25 cellular contexts compared by ENCODE assay signal in the genomic region with DNA sequence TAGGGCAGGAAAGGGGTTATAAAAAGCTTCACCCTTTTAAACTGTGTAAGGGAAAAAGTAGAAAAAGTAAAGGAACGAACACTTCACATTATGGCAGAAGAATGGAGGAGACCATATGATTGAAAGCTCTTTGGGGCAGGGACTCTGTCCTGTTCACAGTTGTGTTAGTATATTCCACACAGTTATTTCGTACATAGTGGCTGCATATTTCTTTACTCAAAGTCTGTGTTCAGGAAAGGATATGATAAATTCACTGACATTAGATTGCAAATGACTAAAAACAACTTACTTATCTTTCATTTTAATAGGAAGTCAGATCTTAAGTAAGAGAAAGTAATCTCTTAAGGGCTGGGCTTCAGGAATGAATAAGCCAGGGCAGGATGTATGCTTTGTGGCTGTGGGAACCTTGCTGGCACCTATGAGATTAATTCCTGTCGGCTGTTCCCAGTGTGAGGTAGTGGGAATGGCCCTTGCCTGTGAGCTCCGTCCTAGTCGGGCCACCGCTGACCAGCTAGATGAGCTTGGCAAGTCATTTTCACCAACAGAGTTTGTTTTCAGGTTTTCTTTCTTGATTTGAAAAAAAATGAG. TPM values are rescaled to one million over a fixed set of nuclear protein-coding genes. Genes with fewer than 3 reads are reported as not detected.
DNase-seq lines count a peak whose midpoint lies in the region; ATAC-seq, FAIRE-seq and TF ChIP-seq lines count a peak whose summit lies in the region.
"Had no signal": no experiment of that assay in that cellular context is flagged by ENCODE, and none has a peak within 500 bp of the region (broad histone marks: within the 10 kb centered on the region; RNA-seq: fewer than 3 reads in every experiment).

No MANE protein-coding gene starts in this region.

- no peaks in the 10 kb centered on the region for H3K9me3 Mint-ChIP-seq in natural killer cell treated with Interleukin-12 subunit alpha and Interleukin-12 subunit beta and Interleukin-15 and Interleukin-18, amount 100 ng/mL, for 72 hours
- no peaks in the 10 kb centered on the region for H3K9me3 Mint-ChIP-seq in natural killer cell
- no peaks in the 10 kb centered on the region for H3K9me3 Mint-ChIP-seq in astrocyte (ENCODE audit: unreplicated experiment)
- no peaks in the 10 kb centered on the region for H3K9me3 Mint-ChIP-seq in Caco-2 (ENCODE audit: unreplicated experiment)
- H3K9me3 Mint-ChIP-seq: activated naive CD4-positive, alpha-beta T cell treated with anti-CD3 and anti-CD28 coated beads, Interleukin-2, amount 50 U/mL, for 72 hours; activated T-cell treated with anti-CD3 and anti-CD28 coated beads, Interleukin-2, amount 50 U/mL, for 4 hours had no signal

- peaks cover 19 to 26% of the 10 kb centered on the region in 2 donors for H3K4me1 Mint-ChIP-seq in natural killer cell treated with Interleukin-12 subunit alpha and Interleukin-12 subunit beta and Interleukin-15 and Interleukin-18, amount 100 ng/mL, for 72 hours (ENCODE audit: low read depth in 2 of 2)
- H3K4me1 Mint-ChIP-seq in natural killer cell (peaks cover 24 to 28% of the 10 kb centered on the region in 2 donors), astrocyte (ENCODE audit: low read depth, unreplicated experiment) (peaks cover 11% of the 10 kb centered on the region), Caco-2 (ENCODE audit: low read depth, unreplicated experiment) (peaks cover 11% of the 10 kb centered on the region)
- H3K4me1 Mint-ChIP-seq: CD4-positive, CD25-positive, alpha-beta regulatory T cell had no signal

- POLR2A ChIA-PET in Caco-2 (lab: Charles Lee): no interaction called here

- H3K27me3 ChIP-seq in astrocyte (ENCODE audit: insufficient read depth, low read length) (peaks cover 39% of the 10 kb centered on the region), vagina (no peaks in the 10 kb centered on the region), Caco-2 (replicated peaks; ENCODE audit: control insufficient read depth, insufficient read depth, low read length) (no peaks in the 10 kb centered on the region)

- ATAC-seq in natural killer cell treated with Interleukin-12 subunit alpha and Interleukin-12 subunit beta and Interleukin-15 and Interleukin-18, amount 100 ng/mL, for 72 hours: peak in 1 of 2 donors; percentile 60
- no peak for ATAC-seq in natural killer cell
- ATAC-seq: activated CD8-positive, alpha-beta T cell treated with anti-CD3 and anti-CD28 coated beads, Interleukin-2, amount 10 ng/mL, durations not matched to agents 7 days and 5 days; body of pancreas; Panc1 had no signal

- TF ChIP-seq POLR2A in vagina (IDR thresholded peaks at IDR 0.05): no peak

- H3K9me3 ChIP-seq in astrocyte (ENCODE audit: insufficient read depth, low read depth, low read length): no peaks in the 10 kb centered on the region
- no peaks in the 10 kb centered on the region for H3K9me3 ChIP-seq in vagina
- no peaks in the 10 kb centered on the region for H3K9me3 ChIP-seq in Caco-2
- H3K9me3 ChIP-seq: body of pancreas had no signal

- intact Hi-C loops in natural killer cell (cut with micrococcal nuclease) (no loop called here), vagina (cut with DNase I) (no loop called here), Caco-2 (cut with micrococcal nuclease; ENCODE audit: unreplicated experiment) (no loop called here)

- H4K20me1 ChIP-seq in astrocyte (ENCODE audit: insufficient read depth, low read length): no peaks in the 10 kb centered on the region

- no peak overlapping the region for H3K27ac Mint-ChIP-seq in natural killer cell treated with Interleukin-12 subunit alpha and Interleukin-12 subunit beta and Interleukin-15 and Interleukin-18, amount 100 ng/mL, for 72 hours
- no peak overlapping the region for H3K27ac Mint-ChIP-seq in natural killer cell
- H3K27ac Mint-ChIP-seq in astrocyte (ENCODE audit: unreplicated experiment): no peak overlapping the region
- H3K27ac Mint-ChIP-seq in Caco-2 (ENCODE audit: unreplicated experiment): no peak overlapping the region
- H3K27ac Mint-ChIP-seq: activated CD8-positive, alpha-beta T cell treated with anti-CD3 and anti-CD28 coated beads, Interleukin-2, amount 10 ng/mL, durations not matched to agents 7 days and 5 days; activated naive CD4-positive, alpha-beta T cell treated with anti-CD3 and anti-CD28 coated beads, Interleukin-2, amount 50 U/mL, for 72 hours; CD4-positive, CD25-positive, alpha-beta regulatory T cell; nephron progenitor cell had no signal

- H3K4me3 ChIP-seq in astrocyte (ENCODE audit: insufficient read depth, low read depth, low read length) (no peak overlapping the region), vagina (no peak overlapping the region), Caco-2 (ENCODE audit: low read depth, low read length) (no peak overlapping the region)
- H3K4me3 ChIP-seq: body of pancreas, coronary artery, SK-N-MC had no signal

- H3K4me2 ChIP-seq in astrocyte (ENCODE audit: low read length): no peak overlapping the region

- no TSS peak for BruUV-seq in Caco-2 (replicated peaks; lab: Mats Ljungman, UMichigan)

- no peak overlapping the region for H3K27ac ChIP-seq in astrocyte (ENCODE audit: low read depth, low read length)
- H3K27ac ChIP-seq in vagina: peak overlapping the region; percentile 32
- H3K27ac ChIP-seq: body of pancreas, coronary artery, SK-N-MC had no signal

- TF ChIP-seq CTCF in natural killer cell (IDR thresholded peaks at IDR 0.05) (no peak), astrocyte (IDR thresholded peaks at IDR 0.05; ENCODE audit: insufficient read depth, low read depth, low read length) (no peak), vagina (IDR thresholded peaks at IDR 0.05) (no peak), Caco-2 (IDR thresholded peaks at IDR 0.05; ENCODE audit: insufficient read depth in 1 of 2, low read depth in 1 of 2, low read length in 1 of 2, severe bottlenecking in 1 of 2, unreplicated experiment in 1 of 2) (no peak)

- no peaks in the 10 kb centered on the region for H3K36me3 ChIP-seq in astrocyte (ENCODE audit: insufficient read depth, low read length)
- no peaks in the 10 kb centered on the region for H3K36me3 ChIP-seq in vagina
- H3K36me3 ChIP-seq in Caco-2 (ENCODE audit: control insufficient read depth, insufficient read depth, low read length): no peaks in the 10 kb centered on the region

- peak overlapping the region; percentile 33 for H3K4me3 Mint-ChIP-seq in natural killer cell treated with Interleukin-12 subunit alpha and Interleukin-12 subunit beta and Interleukin-15 and Interleukin-18, amount 100 ng/mL, for 72 hours
- no peak overlapping the region for H3K4me3 Mint-ChIP-seq in natural killer cell
- H3K4me3 Mint-ChIP-seq in astrocyte (ENCODE audit: unreplicated experiment): no peak overlapping the region
- no peak overlapping the region for H3K4me3 Mint-ChIP-seq in Caco-2 (ENCODE audit: unreplicated experiment)
- H3K4me3 Mint-ChIP-seq: activated CD8-positive, alpha-beta T cell treated with anti-CD3 and anti-CD28 coated beads, Interleukin-2, amount 10 ng/mL, durations not matched to agents 7 days and 5 days; activated T-cell treated with anti-CD3 and anti-CD28 coated beads, Interleukin-2, amount 50 U/mL, for 4 hours; CD4-positive, CD25-positive, alpha-beta regulatory T cell; nephron progenitor cell had no signal

- no peak for FAIRE-seq in astrocyte (lab: Jason Lieb, UNC)
- FAIRE-seq: endometrium, GM12891 had no signal

- no peak for DNase-seq in natural killer cell treated with Interleukin-12 subunit alpha and Interleukin-12 subunit beta and Interleukin-15 and Interleukin-18, amount 100 ng/mL, for 72 hours (ENCODE audit: low spot score)
- DNase-seq in natural killer cell (no peak), astrocyte (ENCODE audit: low read depth) (peak; percentile 63), kidney tubule cell (ENCODE audit: low spot score) (peak; percentile 44), vagina (ENCODE audit: extremely low spot score in 2 of 2) (no peak), Caco-2 (no peak), NCI-H748 (lab: John Stamatoyannopoulos, UW; ENCODE audit: unreplicated experiment) (no peak), 8988T (no peak)
- DNase-seq: activated CD8-positive, alpha-beta T cell treated with anti-CD3 and anti-CD28 coated beads, Interleukin-2, amount 10 ng/mL, durations not matched to agents 7 days and 5 days; activated T-cell treated with anti-CD3 and anti-CD28 coated beads, Interleukin-2, amount 50 U/mL, for 4 hours; body of pancreas; CD4-positive, CD25-positive, alpha-beta regulatory T cell; foreskin melanocyte; GOT3; kidney glomerular epithelial cell; NCI-H187; nephron progenitor cell; stimulated activated CD4-positive, alpha-beta T cell treated with anti-CD3 and anti-CD28 coated beads, Interleukin-1b, Interleukin-23, amount 100 ng/mL, for 48 hours; stimulated activated naive CD4-positive, alpha-beta T cell had no signal

- CTCF ChIA-PET in Caco-2 (lab: Charles Lee): no interaction called here

- peaks cover 27 to 43% of the 10 kb centered on the region in 2 donors for H3K27me3 Mint-ChIP-seq in natural killer cell treated with Interleukin-12 subunit alpha and Interleukin-12 subunit beta and Interleukin-15 and Interleukin-18, amount 100 ng/mL, for 72 hours
- H3K27me3 Mint-ChIP-seq in natural killer cell (ENCODE audit: low read depth in 2 of 2) (peaks cover 25 to 40% of the 10 kb centered on the region in 2 donors), astrocyte (ENCODE audit: low read depth, unreplicated experiment) (peaks cover 36% of the 10 kb centered on the region), Caco-2 (ENCODE audit: insufficient read depth, unreplicated experiment) (peaks cover 10% of the 10 kb centered on the region)

- H3K9ac ChIP-seq in astrocyte (ENCODE audit: low read length): no peak overlapping the region

- H3K4me1 ChIP-seq in astrocyte (ENCODE audit: insufficient read depth, low read length): no peaks in the 10 kb centered on the region
- H3K4me1 ChIP-seq in vagina: peaks cover 5% of the 10 kb centered on the region
- no peaks in the 10 kb centered on the region for H3K4me1 ChIP-seq in Caco-2
- H3K4me1 ChIP-seq: body of pancreas had no signal

- no peaks in the 10 kb centered on the region for H3K36me3 Mint-ChIP-seq in natural killer cell treated with Interleukin-12 subunit alpha and Interleukin-12 subunit beta and Interleukin-15 and Interleukin-18, amount 100 ng/mL, for 72 hours
- no peaks in the 10 kb centered on the region for H3K36me3 Mint-ChIP-seq in natural killer cell
- peaks cover 2% of the 10 kb centered on the region for H3K36me3 Mint-ChIP-seq in astrocyte (ENCODE audit: low read depth, unreplicated experiment)
- H3K36me3 Mint-ChIP-seq in Caco-2 (ENCODE audit: insufficient read depth, unreplicated experiment): no peaks in the 10 kb centered on the region
- H3K36me3 Mint-ChIP-seq: activated naive CD4-positive, alpha-beta T cell treated with anti-CD3 and anti-CD28 coated beads, Interleukin-2, amount 50 U/mL, for 72 hours; CD4-positive, CD25-positive, alpha-beta regulatory T cell had no signal

- no peak overlapping the region for H2AFZ ChIP-seq in astrocyte (ENCODE audit: low read depth, low read length)

- H3K79me2 ChIP-seq in astrocyte (ENCODE audit: insufficient read depth, low read length): no peaks in the 10 kb centered on the region

RNA-seq across cellular contexts. Expression of gene PPP1R14C, which starts 11.2 kb away (rescaled TPM):
- under 1 TPM in 1 of 2 donors, not detected in 1; 0.73 TPM for total RNA-seq in natural killer cell treated with Interleukin-12 subunit alpha and Interleukin-12 subunit beta and Interleukin-15 and Interleukin-18, amount 100 ng/mL, for 72 hours
- total RNA-seq in natural killer cell (not detected), astrocyte (3.9 and 6.6 TPM in 2 replicates), vagina (23.8 TPM), Caco-2 (2022) (2.4 and 2.5 TPM in 2 replicates)
- total RNA-seq: activated CD8-positive, alpha-beta T cell treated with anti-CD3 and anti-CD28 coated beads, Interleukin-2, amount 10 ng/mL, durations not matched to agents 7 days and 5 days; CD4-positive, CD25-positive, alpha-beta regulatory T cell had no signal

Comparison
In these comparisons a context has a peak if more than half of its experiments do, and no peak if none do; other contexts are left out.
1. DNase-seq: peak in astrocyte (single experiment) and kidney tubule cell (single experiment); none in natural killer cell treated with Interleukin-12 subunit alpha and Interleukin-12 subunit beta and Interleukin-15 and Interleukin-18, amount 100 ng/mL, for 72 hours (single experiment), natural killer cell (single experiment), vagina (0 of 2), Caco-2 (0 of 2), NCI-H748 (single experiment) and 8988T (single experiment).